In genomic region chr17:40461036-40461721, GRCh38 we compare ENCODE assay signal across 17 cellular contexts. TPM values are rescaled to one million over a fixed set of nuclear protein-coding genes. Genes with fewer than 3 reads are reported as not detected.
DNase-seq lines count a peak whose midpoint lies in the region; ATAC-seq and TF ChIP-seq lines count a peak whose summit lies in the region.
"Had no signal": no experiment of that assay in that cellular context is flagged by ENCODE, and none has a peak within 500 bp of the region (broad histone marks: within the 10 kb centered on the region; RNA-seq: fewer than 3 reads in every experiment).

No MANE protein-coding gene starts in this region.

- peaks cover 17% of the 10 kb centered on the region for H3K36me3 Mint-ChIP-seq in HFFc6 (ENCODE audit: low read depth)

- H3K4me1 ChIP-seq in stomach (peaks cover 28 to 77% (median 61%) of the 10 kb centered on the region in 4 donors), left lung (peaks cover 7 to 13% of the 10 kb centered on the region in 2 donors)

- no peak for TF ChIP-seq CTCF in HFFc6 (IDR thresholded peaks at IDR 0.05)
- no peak for TF ChIP-seq CTCF in stomach (IDR thresholded peaks at IDR 0.05)
- no peak for TF ChIP-seq CTCF in left lung (IDR thresholded peaks at IDR 0.05)

- H3K27me3 ChIP-seq in stomach (no peaks in the 10 kb centered on the region), left lung (no peaks in the 10 kb centered on the region)
- H3K27me3 ChIP-seq: adrenal gland, BLaER1 had no signal

- TF ChIP-seq POLR2A in stomach (IDR thresholded peaks at IDR 0.05) = no peak

- H3K4me3 ChIP-seq in stomach = no peak overlapping the region
- H3K4me3 ChIP-seq in left lung = no peak overlapping the region
- H3K4me3 ChIP-seq: adrenal gland, BLaER1, MG63 had no signal

- peak overlapping the region in 4 of 5 donors; percentile 57 to 71 (median 64) for H3K27ac ChIP-seq in stomach
- no peak overlapping the region for H3K27ac ChIP-seq in left lung

- intact Hi-C loops in left colon (cut with DNase I, micrococcal nuclease) = no loop called here
- intact Hi-C loops in stomach (cut with DNase I; ENCODE audit: low total_unique reads) = no loop called here
- intact Hi-C loops in posterior cingulate gyrus (cut with DNase I) = no loop called here
- intact Hi-C loops in left lung (cut with DNase I) = no loop called here

- H3K27ac Mint-ChIP-seq in HFFc6 = peak overlapping the region; percentile 33
- H3K27ac Mint-ChIP-seq: activated T-cell treated with anti-CD3 and anti-CD28 coated beads, Interleukin-2, amount 50 U/mL, for 72 hours had no signal

- H3K9me3 ChIP-seq in stomach (no peaks in the 10 kb centered on the region), left lung (no peaks in the 10 kb centered on the region)
- H3K9me3 ChIP-seq: adrenal gland, BLaER1, MG63 had no signal

- peaks cover 7 to 22% (median 18%) of the 10 kb centered on the region in 4 donors for H3K36me3 ChIP-seq in stomach
- peaks cover 0 to 15% of the 10 kb centered on the region in 2 donors for H3K36me3 ChIP-seq in left lung
- H3K36me3 ChIP-seq: MG63 had no signal

- no peak for TF ChIP-seq EP300 in stomach (IDR thresholded peaks at IDR 0.05)

- H3K27me3 Mint-ChIP-seq in HFFc6 (ENCODE audit: insufficient read depth) = peaks cover 24% of the 10 kb centered on the region

- H3K9me3 Mint-ChIP-seq in HFFc6 = 0 out of 2 replicates have a peak, but pooled peaks cover 4% of the 10 kb centered on the region
- H3K9me3 Mint-ChIP-seq: activated T-cell treated with anti-CD3 and anti-CD28 coated beads, Interleukin-2, amount 50 U/mL, for 72 hours had no signal

- peak overlapping the region; percentile 7 for H3K4me3 Mint-ChIP-seq in HFFc6
- H3K4me3 Mint-ChIP-seq: activated T-cell treated with anti-CD3 and anti-CD28 coated beads, Interleukin-2, amount 50 U/mL, for 72 hours had no signal

- DNase-seq in HFFc6 = no peak
- DNase-seq in dedifferentiated amniotic fluid mesenchymal stem cell (ENCODE audit: extremely low spot score) = peak; percentile 55
- no peak for DNase-seq in left colon
- no peak for DNase-seq in stomach
- no peak for DNase-seq in SW480 (ENCODE audit: low spot score)
- no peak for DNase-seq in posterior cingulate gyrus
- DNase-seq in left lung = no peak
- DNase-seq: activated CD4-positive, alpha-beta T cell treated with anti-CD3 and anti-CD28 coated beads, Interleukin-2, amount 50 U/mL, for 48 hours; activated T-cell treated with anti-CD3 and anti-CD28 coated beads, Interleukin-2, amount 50 U/mL, for 72 hours; cortex of kidney; mesendoderm; MG63; NCI-H748 treated with DMSO at 0.1 percent for 48 hours; T-helper 9 cell had no signal

- peak; percentile 14 for ATAC-seq in left colon
- no peak for ATAC-seq in HG03045 (IDR thresholded peaks at IDR 0.05; ENCODE audit: unreplicated experiment)
- ATAC-seq in left lung = no peak
- ATAC-seq: activated T-cell treated with anti-CD3 and anti-CD28 coated beads, Interleukin-2, amount 50 U/mL, for 72 hours had no signal

- H3K4me1 Mint-ChIP-seq in HFFc6 (ENCODE audit: low read depth) = peaks cover 61% of the 10 kb centered on the region

- WGBS in stomach, 5 donors = 55 to 84% (median 78%) methylated on average over 9 of the region's 9 CpGs

RNA-seq across cellular contexts. Expression of gene IGFBP4, which starts 17.9 kb away (rescaled TPM):
- 100 to 1,000 TPM; 575 to 816 (median 659) TPM for total RNA-seq in HFFc6 (2021; fragmentation: NEBNext Ultra II Directional; extraction: Animal tissue kit (Norgen Biotek cat#: 25700))
- 100 to 1,000 TPM; 148 to 209 TPM for total RNA-seq in left colon
- 100 to 1,000 TPM in 4 of 5 donors, 10 to 100 TPM in 1; 71.2 to 658 (median 186) TPM for total RNA-seq in stomach
- polyA plus RNA-seq in stomach = 100 to 1,000 TPM in 2 of 3 donors, 10 to 100 TPM in 1; 77.3 to 175 (median 138) TPM
- total RNA-seq in left lung = 100 to 1,000 TPM; 333 to 407 TPM

RNA-seq across cellular contexts. Expression of gene TNS4, which starts 40.2 kb away (rescaled TPM):
- total RNA-seq in HFFc6 (2021; fragmentation: NEBNext Ultra II Directional; extraction: Animal tissue kit (Norgen Biotek cat#: 25700)) = under 1 TPM in 1 of 6 experiments, not detected in 5; 0.17 TPM
- 10 to 100 TPM in 1 of 2 donors, 1 to 10 TPM in 1; 2.5 to 10.5 TPM for total RNA-seq in left colon
- total RNA-seq in stomach = 1 to 10 TPM in 1 of 5 donors, under 1 TPM in 3, not detected in 1; 0.18 to 3.5 (median 0.59) TPM
- polyA plus RNA-seq in stomach = 10 to 100 TPM in 1 of 3 donors, under 1 TPM in 1, not detected in 1; 0.62 to 23.2 TPM
- total RNA-seq in left lung = 1 to 10 TPM in 1 of 2 donors, under 1 TPM in 1; 0.23 to 1.6 TPM

RNA-seq across cellular contexts. Expression of gene TOP2A, which starts 43.5 kb away (rescaled TPM):
- total RNA-seq in HFFc6 (2021; fragmentation: NEBNext Ultra II Directional; extraction: Animal tissue kit (Norgen Biotek cat#: 25700)) = 100 to 1,000 TPM in 5 of 6 experiments, 10 to 100 TPM in 1; 73.2 to 170 (median 150) TPM
- total RNA-seq in left colon (10 to 100 TPM; 10.9 to 30.3 TPM), stomach (100 to 1,000 TPM in 1 of 5 donors, 10 to 100 TPM in 2, 1 to 10 TPM in 2; 8.0 to 129 (median 17.2) TPM), left lung (10 to 100 TPM; 18.1 to 40.0 TPM)
- polyA plus RNA-seq in stomach = 10 to 100 TPM in 1 of 3 donors, 1 to 10 TPM in 2; 1.2 to 27.3 (median 9.1) TPM

Comparison
In these comparisons a context has a peak if more than half of its experiments do, and no peak if none do; other contexts are left out.
1. H3K27ac ChIP-seq: peak in stomach (4 of 5); none in left lung (0 of 2).